In the genomic region with DNA sequence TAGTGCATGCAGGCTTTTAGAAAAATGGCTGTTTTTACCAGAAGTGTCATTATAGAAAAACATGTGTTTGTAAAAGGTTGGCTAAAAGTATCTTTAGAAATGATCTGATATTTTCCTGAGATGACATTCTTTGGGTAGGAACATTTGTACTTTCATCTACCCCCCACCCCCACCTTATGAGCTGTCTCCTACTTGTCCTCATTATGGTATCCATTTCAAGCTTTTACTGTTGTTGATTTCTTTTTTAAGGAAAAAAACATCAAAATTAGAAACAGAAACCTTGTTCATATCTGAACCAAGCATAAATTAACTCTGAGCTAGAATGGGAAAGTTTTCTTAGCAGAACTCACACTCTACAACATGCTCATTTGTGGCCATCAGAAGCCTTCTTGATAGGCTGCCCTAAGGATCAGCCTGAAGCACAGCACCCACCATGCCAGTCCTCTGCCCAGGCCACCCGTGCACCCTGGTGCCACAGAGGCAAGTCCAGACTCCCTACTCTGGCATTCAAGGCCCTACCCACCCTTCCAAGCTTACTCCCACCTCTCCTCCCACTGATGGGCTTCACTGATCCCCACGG, we compare ENCODE assay signal across 32 cellular contexts.
"Had no signal": no experiment of that assay in that cellular context is flagged by ENCODE, and none has a peak within 500 bp of the region (broad histone marks: within the 10 kb centered on the region; RNA-seq: fewer than 3 reads in every experiment).

No MANE protein-coding gene starts in this region.

- H3K27me3 ChIP-seq: body of pancreas, colonic mucosa, dorsolateral prefrontal cortex, gastrocnemius medialis, hepatocyte, neural progenitor cell, testis, transverse colon had no signal

- H3K36me3 ChIP-seq: colonic mucosa, neural progenitor cell had no signal

- H3K79me2 ChIP-seq: hepatocyte, parathyroid adenoma had no signal

- ATAC-seq: body of pancreas, gastrocnemius medialis, natural killer cell, psoas muscle had no signal

- H3K4me3 ChIP-seq: body of pancreas, colonic mucosa, dorsolateral prefrontal cortex, gastrocnemius medialis, hepatocyte, left ventricle myocardium inferior, lung, neural progenitor cell, psoas muscle, SK-N-MC, smooth muscle cell, testis, transverse colon had no signal

- H3K9me3 ChIP-seq: body of pancreas, colonic mucosa, gastrocnemius medialis, left ventricle myocardium inferior, psoas muscle, testis, transverse colon had no signal

- H2AFZ ChIP-seq: hepatocyte, neural progenitor cell, parathyroid adenoma had no signal

- H3K27me3 Mint-ChIP-seq: activated CD4-positive, alpha-beta T cell treated with anti-CD3 and anti-CD28 coated beads, Interleukin-2, amount 10 ng/mL, durations not matched to agents 7 days and 5 days; activated naive CD4-positive, alpha-beta T cell treated with anti-CD3 and anti-CD28 coated beads, Interleukin-2, amount 50 U/mL, for 24 hours had no signal

- H3K36me3 Mint-ChIP-seq: natural killer cell had no signal

- H3K4me2 ChIP-seq: hepatocyte, neural progenitor cell, smooth muscle cell had no signal

- H3K27ac Mint-ChIP-seq: activated CD4-positive, alpha-beta T cell treated with anti-CD3 and anti-CD28 coated beads, Interleukin-2, amount 10 ng/mL, durations not matched to agents 7 days and 5 days; activated naive CD4-positive, alpha-beta T cell treated with anti-CD3 and anti-CD28 coated beads, Interleukin-2, amount 50 U/mL, for 24 hours; natural killer cell; neural progenitor cell had no signal

- H3K4me3 Mint-ChIP-seq: activated CD4-positive, alpha-beta T cell treated with anti-CD3 and anti-CD28 coated beads, Interleukin-2, amount 10 ng/mL, durations not matched to agents 7 days and 5 days; activated naive CD4-positive, alpha-beta T cell treated with anti-CD3 and anti-CD28 coated beads, Interleukin-2, amount 50 U/mL, for 24 hours; natural killer cell; neural progenitor cell had no signal

- H3K27ac ChIP-seq: body of pancreas, colonic mucosa, dorsolateral prefrontal cortex, gastrocnemius medialis, hepatocyte, left ventricle myocardium inferior, neural progenitor cell, parathyroid adenoma, psoas muscle, SK-N-MC, testis, transverse colon, VCaP had no signal

- H3K9me3 Mint-ChIP-seq: activated CD4-positive, alpha-beta T cell treated with anti-CD3 and anti-CD28 coated beads, Interleukin-2, amount 10 ng/mL, durations not matched to agents 7 days and 5 days; activated naive CD4-positive, alpha-beta T cell treated with anti-CD3 and anti-CD28 coated beads, Interleukin-2, amount 50 U/mL, for 24 hours; natural killer cell; neural progenitor cell had no signal

- DNase-seq: activated CD4-positive, alpha-beta T cell treated with anti-CD3 and anti-CD28 coated beads, Interleukin-2, amount 10 ng/mL, durations not matched to agents 7 days and 5 days; activated CD8-positive, alpha-beta memory T cell treated with anti-CD3 and anti-CD28 coated beads, Interleukin-2, amount 50 U/mL, for 4 hours; activated gamma-delta T cell; activated T-cell treated with anti-CD3 and anti-CD28 coated beads, Interleukin-2, amount 50 U/mL, for 48 hours; anterior cingulate cortex; body of pancreas; cerebellar nuclear complex; colonic mucosa; dorsolateral prefrontal cortex; effector memory CD4-positive, alpha-beta T cell; erythroblast; gastrocnemius medialis; left ventricle myocardium inferior; mesendoderm; natural killer cell; occipital lobe; psoas muscle; stimulated activated CD4-positive, alpha-beta T cell treated with anti-CD3 and anti-CD28 coated beads, Interleukin-1b, Interleukin-23, amount 100 ng/mL, for 48 hours; stimulated activated CD4-positive, alpha-beta T cell treated with anti-CD3 and anti-CD28 coated beads, Interleukin-4, amount 100 ng/mL, for 4 hours; stimulated activated CD8-positive, alpha-beta memory T cell treated with anti-CD3 and anti-CD28 coated beads, Interleukin-4, amount 100 ng/mL, for 48 hours; stimulated activated naive CD4-positive, alpha-beta T cell; T-helper 9 cell; testis; transverse colon had no signal

- H3K4me1 ChIP-seq: body of pancreas, colonic mucosa, gastrocnemius medialis, neural progenitor cell, parathyroid adenoma, psoas muscle, testis, transverse colon had no signal

- H3K4me1 Mint-ChIP-seq: activated CD4-positive, alpha-beta T cell treated with anti-CD3 and anti-CD28 coated beads, Interleukin-2, amount 10 ng/mL, durations not matched to agents 7 days and 5 days; activated naive CD4-positive, alpha-beta T cell treated with anti-CD3 and anti-CD28 coated beads, Interleukin-2, amount 50 U/mL, for 24 hours had no signal

- H3K9ac ChIP-seq: neural progenitor cell, parathyroid adenoma had no signal
